ENCODE assay signal across 19 cellular contexts in genomic region chr7:120327054-120327453, GRCh38. TPM values are rescaled to one million over a fixed set of nuclear protein-coding genes. Genes with fewer than 3 reads are reported as not detected.
DNase-seq lines count a peak whose midpoint lies in the region; ATAC-seq, FAIRE-seq and TF ChIP-seq lines count a peak whose summit lies in the region.
"Had no signal": no experiment of that assay in that cellular context is flagged by ENCODE, and none has a peak within 500 bp of the region (broad histone marks: within the 10 kb centered on the region; RNA-seq: fewer than 3 reads in every experiment).

No MANE protein-coding gene starts in this region.

- peaks cover 0 to 2% (median 0%) of the 10 kb centered on the region in 3 donors for H3K27me3 ChIP-seq in psoas muscle (ENCODE audit: insufficient read depth in 3 of 3, low read length in 2 of 3)

- H3K9me3 ChIP-seq in SK-N-MC (ENCODE audit: low read depth, low read length) (no peaks in the 10 kb centered on the region), psoas muscle (no peaks in the 10 kb centered on the region)
- H3K9me3 ChIP-seq: Caco-2 had no signal

- H3K4me1 ChIP-seq in psoas muscle, result no peaks in the 10 kb centered on the region
- H3K4me1 ChIP-seq: Caco-2 had no signal

- H3K36me3 ChIP-seq in SK-N-MC (ENCODE audit: insufficient read depth, low read length) (no peaks in the 10 kb centered on the region), psoas muscle (ENCODE audit: insufficient read depth in 1 of 2, low read depth in 1 of 2) (no peaks in the 10 kb centered on the region)

- no peak overlapping the region for H3K9ac ChIP-seq in SK-N-MC (ENCODE audit: insufficient read length)
- H3K9ac ChIP-seq: GM23248 had no signal

- intact Hi-C loops in psoas muscle (cut with DNase I), result no loop called here

- peak overlapping the region; percentile 72 for H3K27ac ChIP-seq in SK-N-MC
- no peak overlapping the region for H3K27ac ChIP-seq in psoas muscle
- H3K27ac ChIP-seq: GM23248 had no signal

- TF ChIP-seq CTCF in psoas muscle (IDR thresholded peaks at IDR 0.05), result no peak

- H3K4me3 ChIP-seq in SK-N-MC (peak overlapping the region; percentile 51), psoas muscle (no peak overlapping the region)
- H3K4me3 ChIP-seq: GM23248 had no signal

- DNase-seq in GM12891 (ENCODE audit: insufficient read length, low spot score) (no peak), GM19239 (ENCODE audit: insufficient read length, low spot score) (no peak), SK-N-MC (ENCODE audit: low read depth, low spot score) (no peak), NCI-H748 treated with DMSO at 0.1 percent for 48 hours (lab: John Stamatoyannopoulos, UW) (no peak), psoas muscle (no peak)
- no peak for DNase-seq in activated CD4-positive, CD25-positive, alpha-beta regulatory T cell treated with anti-CD3 and anti-CD28 coated beads, Interleukin-2, amount 50 U/mL, for 72 hours
- DNase-seq: 8988T; C1 segment of cervical spinal cord; Caco-2; CD8-positive, alpha-beta T cell; DMS153; DND-41; GM23248; H9 had no signal

- no peak for ATAC-seq in psoas muscle
- ATAC-seq: CD8-positive, alpha-beta T cell; HCT116 had no signal

- FAIRE-seq in GM12891 (lab: Jason Lieb, UNC) (peak; percentile 50), GM19239 (lab: Jason Lieb, UNC) (peak; percentile 8)
- FAIRE-seq: G401.6, H1 had no signal

- TF ChIP-seq POLR2A in GM12891 (IDR thresholded peaks at IDR 0.05; ENCODE audit: low read depth, low read length), result no peak

- WGBS in psoas muscle, 3 donors, result 66 to 76% (median 73%) methylated on average over 1 of the region's 1 CpG

TF ChIP-seq in GM12891, 5 proteins besides CTCF, POLR2A, EP300 and RAD21:
- TF ChIP-seq POLR2AphosphoS5 (IDR thresholded peaks at IDR 0.05; ENCODE audit: low read depth, low read length) (no peak), PAX5 (IDR thresholded peaks at IDR 0.05; ENCODE audit: insufficient read depth, low read length, severe bottlenecking) (no peak), TAF1 (IDR thresholded peaks at IDR 0.05; ENCODE audit: low read depth, low read length) (no peak), SPI1 (IDR thresholded peaks at IDR 0.05; ENCODE audit: low read depth, low read length) (no peak)

RNA-seq across cellular contexts. Expression of gene KCND2, which starts 54.1 kb away (rescaled TPM):
- polyA plus RNA-seq in GM12891 (2012; ENCODE audit: low read depth, missing spikeins), result 3.8 TPM
- total RNA-seq in psoas muscle, result 1 to 10 TPM in 3 of 4 donors, under 1 TPM in 1; 0.15 to 2.7 (median 1.5) TPM
- under 1 TPM; 0.04 to 0.10 (median 0.08) TPM for polyA plus RNA-seq in psoas muscle
- total RNA-seq: A673; Caco-2; CD8-positive, alpha-beta T cell had no signal
- polyA plus RNA-seq: BJ had no signal
